Comparison of ENCODE assay signal across 12 cellular contexts in genomic region chr15:57922780-57923179, GRCh38.
DNase-seq lines count a peak whose midpoint lies in the region; ATAC-seq and TF ChIP-seq lines count a peak whose summit lies in the region.
"Had no signal": no experiment of that assay in that cellular context is flagged by ENCODE, and none has a peak within 500 bp of the region (broad histone marks: within the 10 kb centered on the region; RNA-seq: fewer than 3 reads in every experiment).

No MANE protein-coding gene starts in this region.

- in situ Hi-C loops in mammary epithelial cell (cut with MboI; ENCODE audit: low sequenced_read_pairs in 2 of 2) = no loop called here

- no TSS peak for BruUV-seq in mammary epithelial cell (replicated peaks; lab: Mats Ljungman, UMichigan)

- dilution Hi-C loops in mammary epithelial cell (cut with HindIII; ENCODE audit: low sequenced_read_pairs) = no loop called here

- no peak for ATAC-seq in GM19035 (IDR thresholded peaks at IDR 0.05; ENCODE audit: unreplicated experiment)
- ATAC-seq: Panc1 had no signal

- H3K27ac ChIP-seq in mammary epithelial cell (ENCODE audit: insufficient read depth, low read depth, low read length) = no peak overlapping the region
- H3K27ac ChIP-seq in sigmoid colon = peak overlapping the region; percentile 28 to 68 (median 38)

- intact Hi-C loops in mammary epithelial cell (cut with micrococcal nuclease) (no loop called here), sigmoid colon (cut with DNase I) (no loop called here)

- H3K79me2 ChIP-seq in mammary epithelial cell (ENCODE audit: insufficient read depth, low read length) = no peaks in the 10 kb centered on the region

- no peak overlapping the region for H2AFZ ChIP-seq in mammary epithelial cell (ENCODE audit: low read depth, low read length)

- H3K9ac ChIP-seq in mammary epithelial cell (ENCODE audit: insufficient read depth, low read length) = no peak overlapping the region

- no peak for TF ChIP-seq POLR2A in sigmoid colon (IDR thresholded peaks at IDR 0.05)

- TF ChIP-seq EP300 in sigmoid colon (IDR thresholded peaks at IDR 0.05) = no peak

- H3K4me2 ChIP-seq in mammary epithelial cell (ENCODE audit: insufficient read depth, low read depth, low read length) = no peak overlapping the region

- no peaks in the 10 kb centered on the region for H4K20me1 ChIP-seq in mammary epithelial cell (ENCODE audit: insufficient read depth, low read length)

- H3K36me3 ChIP-seq in mammary epithelial cell (ENCODE audit: insufficient read depth, low read length) (no peaks in the 10 kb centered on the region), sigmoid colon (no peaks in the 10 kb centered on the region)
- H3K36me3 ChIP-seq: MG63 had no signal

- DNase-seq in DMS 273 (lab: John Stamatoyannopoulos, UW; ENCODE audit: unreplicated experiment) = peak; percentile 60
- peak; percentile 45 for DNase-seq in mammary epithelial cell
- DNase-seq in iPS-NIHi11 (ENCODE audit: low spot score) = peak; percentile 31
- DNase-seq in sigmoid colon = no peak
- DNase-seq in NCI-H1930 (lab: John Stamatoyannopoulos, UW) = no peak
- DNase-seq in occipital lobe (lab: John Stamatoyannopoulos, UW) = no peak
- no peak for DNase-seq in stimulated activated CD4-positive, alpha-beta T cell treated with anti-CD3 and anti-CD28 coated beads, Interleukin-4, amount 100 ng/mL, for 1 hour
- DNase-seq: activated naive CD8-positive, alpha-beta T cell treated with anti-CD3 and anti-CD28 coated beads for 36 hours; MG63; T1000 had no signal

- no peaks in the 10 kb centered on the region for H3K4me1 ChIP-seq in mammary epithelial cell (ENCODE audit: insufficient read depth, low read length)
- H3K4me1 ChIP-seq in sigmoid colon = peaks cover 0 to 18% (median 12%) of the 10 kb centered on the region in 4 donors

- TF ChIP-seq CTCF in mammary epithelial cell (conservative IDR thresholded peaks at IDR 0.05 in 1 of 2, IDR thresholded peaks at IDR 0.05 in 1 of 2; ENCODE audit: extremely low read depth in 1 of 2, insufficient read depth in 1 of 2, low read depth in 1 of 2, low read length in 2 of 2) = peak in 1 of 2 donors; percentile 2
- no peak for TF ChIP-seq CTCF in sigmoid colon (IDR thresholded peaks at IDR 0.05)

- H3K9me3 ChIP-seq in mammary epithelial cell (replicated peaks; ENCODE audit: insufficient read depth, low read length) (no peaks in the 10 kb centered on the region), sigmoid colon (no peaks in the 10 kb centered on the region)
- H3K9me3 ChIP-seq: MG63 had no signal

- H3K27me3 ChIP-seq in mammary epithelial cell (ENCODE audit: insufficient read depth, low read length) = no peaks in the 10 kb centered on the region
- H3K27me3 ChIP-seq in sigmoid colon = no peaks in the 10 kb centered on the region
- H3K27me3 ChIP-seq: MG63 had no signal

- WGBS in mammary epithelial cell (ENCODE audit: low coverage, missing lambda C conversion rate) = 26% methylated on average over 5 of the region's 5 CpGs
- 24 to 57% methylated on average over 5 of the region's 5 CpGs for WGBS in sigmoid colon, 2 donors

- CTCF ChIA-PET in mammary epithelial cell (lab: Charles Lee; ENCODE audit: low non-redundant PET) = no interaction called here

- H3K4me3 ChIP-seq in mammary epithelial cell (replicated peaks in 1 of 3; ENCODE audit: insufficient read depth in 1 of 3, low read depth in 2 of 3, low read length in 3 of 3) (no peak overlapping the region), sigmoid colon (no peak overlapping the region)
- H3K4me3 ChIP-seq: MG63 had no signal

Comparison
In these comparisons a context has a peak if more than half of its experiments do, and no peak if none do; other contexts are left out.
1. DNase-seq: peak in DMS 273 (single experiment), mammary epithelial cell (single experiment) and iPS-NIHi11 (single experiment); none in sigmoid colon (single experiment), NCI-H1930 (0 of 2), occipital lobe (single experiment) and stimulated activated CD4-positive, alpha-beta T cell treated with anti-CD3 and anti-CD28 coated beads, Interleukin-4, amount 100 ng/mL, for 1 hour (single experiment).